1 cellular context compared by ENCODE assay signal in genomic region chr11:120523196-120523595, GRCh38.
TF ChIP-seq lines count a peak whose summit lies in the region.

No MANE protein-coding gene starts in this region.

TF ChIP-seq in WTC11, 78 proteins besides CTCF, POLR2A, EP300 and RAD21 (continued from another document):
- TF ChIP-seq HMGA2 (CRISPR knock-in tag; IDR thresholded peaks at IDR 0.05) (no peak), ZNF263 (CRISPR knock-in tag; IDR thresholded peaks at IDR 0.05; ENCODE audit: low read depth) (no peak), ETV6 (CRISPR knock-in tag; IDR thresholded peaks at IDR 0.05) (no peak), MYBL2 (CRISPR knock-in tag; IDR thresholded peaks at IDR 0.05) (no peak), IRF2 (CRISPR knock-in tag; IDR thresholded peaks at IDR 0.05; ENCODE audit: borderline replicate concordance, low read depth) (no peak), ZBTB43 (CRISPR knock-in tag; IDR thresholded peaks at IDR 0.05) (no peak), FOXJ3 (CRISPR knock-in tag; IDR thresholded peaks at IDR 0.05; ENCODE audit: borderline replicate concordance) (no peak)
